ENCODE assay signal across 9 cellular contexts in genomic region chr10:8130973-8131911, GRCh38.
A peak's percentile ranks its signal among the peaks of the same experiment; 100 is the strongest.
DNase-seq lines count a peak whose midpoint lies in the region; ATAC-seq, FAIRE-seq and TF ChIP-seq lines count a peak whose summit lies in the region.
"Had no signal": no experiment of that assay in that cellular context is flagged by ENCODE, and none has a peak within 500 bp of the region (broad histone marks: within the 10 kb centered on the region; RNA-seq: fewer than 3 reads in every experiment).

No MANE protein-coding gene starts in this region.

- H3K36me3 ChIP-seq in mucosa of descending colon (ENCODE audit: low read depth): no peaks in the 10 kb centered on the region
- H3K36me3 ChIP-seq in kidney (ENCODE audit: control insufficient read depth in 1 of 2, insufficient read depth in 2 of 2, low read length in 2 of 2): no peaks in the 10 kb centered on the region

- H3K9me3 Mint-ChIP-seq in activated T-helper 1 cell treated with anti-CD3 and anti-CD28 coated beads, Interleukin-12 subunit alpha, Interleukin-12 subunit beta, Interleukin-2, Interleukin-4 antibody, amounts not matched to agents 30 ng/mL and 10 ng/mL and 1 ng/mL, durations not matched to agents 14 hours and 24 hours and 36 hours: peaks cover 3% of the 10 kb centered on the region
- H3K9me3 Mint-ChIP-seq in immature natural killer cell: peaks cover 0 to 3% (median 0%) of the 10 kb centered on the region in 6 donors

- H3K4me3 Mint-ChIP-seq in activated T-helper 1 cell treated with anti-CD3 and anti-CD28 coated beads, Interleukin-12 subunit alpha, Interleukin-12 subunit beta, Interleukin-2, Interleukin-4 antibody, amounts not matched to agents 30 ng/mL and 10 ng/mL and 1 ng/mL, durations not matched to agents 14 hours and 24 hours and 36 hours: peak overlapping the region; percentile 61
- H3K4me3 Mint-ChIP-seq in immature natural killer cell: no peak overlapping the region

- intact Hi-C loops in activated T-helper 1 cell treated with anti-CD3 and anti-CD28 coated beads, Interleukin-12 subunit alpha, Interleukin-12 subunit beta, Interleukin-2, Interleukin-4 antibody, amounts not matched to agents 30 ng/mL and 10 ng/mL and 1 ng/mL, durations not matched to agents 14 hours and 24 hours and 36 hours (cut with micrococcal nuclease): loop anchor here (1.0 to 10.0 kb wide), 12 partner anchors 26 to 1164 kb away; no protein-coding TSS in a partner anchor
- intact Hi-C loops in mucosa of descending colon (cut with DNase I, micrococcal nuclease): no loop called here
- intact Hi-C loops in kidney (cut with DNase I): no loop called here

- no peak overlapping the region for H3K9ac ChIP-seq in kidney (ENCODE audit: low read length in 2 of 2)
- H3K9ac ChIP-seq: parathyroid adenoma had no signal

- TF ChIP-seq CTCF in mucosa of descending colon (IDR thresholded peaks at IDR 0.05): no peak
- TF ChIP-seq CTCF in kidney (IDR thresholded peaks at IDR 0.05; ENCODE audit: borderline replicate concordance, extremely low read depth, insufficient read depth): no peak

- peaks cover 5% of the 10 kb centered on the region for H3K27me3 Mint-ChIP-seq in activated T-helper 1 cell treated with anti-CD3 and anti-CD28 coated beads, Interleukin-12 subunit alpha, Interleukin-12 subunit beta, Interleukin-2, Interleukin-4 antibody, amounts not matched to agents 30 ng/mL and 10 ng/mL and 1 ng/mL, durations not matched to agents 14 hours and 24 hours and 36 hours (ENCODE audit: insufficient read depth)
- H3K27me3 Mint-ChIP-seq in immature natural killer cell (ENCODE audit: low read depth in 3 of 3): peaks cover 6 to 10% (median 8%) of the 10 kb centered on the region in 3 donors

- H3K4me1 ChIP-seq in mucosa of descending colon (ENCODE audit: low read depth) (no peaks in the 10 kb centered on the region), kidney (ENCODE audit: control insufficient read depth in 1 of 2, insufficient read depth in 1 of 2, low read depth in 1 of 2, low read length in 2 of 2) (no peaks in the 10 kb centered on the region)
- H3K4me1 ChIP-seq: parathyroid adenoma had no signal

- DNase-seq in AG08395 (ENCODE audit: low spot score) (peak; percentile 7), mucosa of descending colon (no peak), kidney (no peak), immature natural killer cell (no peak), NCI-H1436 treated with DMSO at 0.1 percent for 48 hours (lab: John Stamatoyannopoulos, UW) (no peak)
- peak; percentile 50 for DNase-seq in activated T-helper 1 cell treated with anti-CD3 and anti-CD28 coated beads, Interleukin-12 subunit alpha, Interleukin-12 subunit beta, Interleukin-2, Interleukin-4 antibody, amounts not matched to agents 30 ng/mL and 10 ng/mL and 1 ng/mL, durations not matched to agents 14 hours and 24 hours and 36 hours (ENCODE audit: low spot score)

- peak overlapping the region; percentile 90 for H3K27ac Mint-ChIP-seq in activated T-helper 1 cell treated with anti-CD3 and anti-CD28 coated beads, Interleukin-12 subunit alpha, Interleukin-12 subunit beta, Interleukin-2, Interleukin-4 antibody, amounts not matched to agents 30 ng/mL and 10 ng/mL and 1 ng/mL, durations not matched to agents 14 hours and 24 hours and 36 hours
- H3K27ac Mint-ChIP-seq in immature natural killer cell: no peak overlapping the region

- ATAC-seq in GM21367 (IDR thresholded peaks at IDR 0.05; ENCODE audit: unreplicated experiment) (peak; percentile 35), HG03520 (IDR thresholded peaks at IDR 0.05; ENCODE audit: unreplicated experiment) (peak; percentile 73), mucosa of descending colon (no peak)

- FAIRE-seq in kidney (lab: Jason Lieb, UNC): no peak

- H3K9me3 ChIP-seq in mucosa of descending colon (no peaks in the 10 kb centered on the region), kidney (ENCODE audit: control insufficient read depth in 1 of 2, low read length in 2 of 2) (no peaks in the 10 kb centered on the region)

- no peak overlapping the region for H3K4me3 ChIP-seq in mucosa of descending colon
- H3K4me3 ChIP-seq in kidney (ENCODE audit: low read length in 2 of 2): no peak overlapping the region

- H3K36me3 Mint-ChIP-seq in activated T-helper 1 cell treated with anti-CD3 and anti-CD28 coated beads, Interleukin-12 subunit alpha, Interleukin-12 subunit beta, Interleukin-2, Interleukin-4 antibody, amounts not matched to agents 30 ng/mL and 10 ng/mL and 1 ng/mL, durations not matched to agents 14 hours and 24 hours and 36 hours (ENCODE audit: low read depth): peaks cover 3% of the 10 kb centered on the region
- H3K36me3 Mint-ChIP-seq in immature natural killer cell: peaks cover 0 to 11% (median 4%) of the 10 kb centered on the region in 3 donors

- H3K4me1 Mint-ChIP-seq in activated T-helper 1 cell treated with anti-CD3 and anti-CD28 coated beads, Interleukin-12 subunit alpha, Interleukin-12 subunit beta, Interleukin-2, Interleukin-4 antibody, amounts not matched to agents 30 ng/mL and 10 ng/mL and 1 ng/mL, durations not matched to agents 14 hours and 24 hours and 36 hours (ENCODE audit: low read depth): peaks cover 62% of the 10 kb centered on the region
- peaks cover 13 to 19% of the 10 kb centered on the region in 2 donors for H3K4me1 Mint-ChIP-seq in immature natural killer cell

- H3K27ac ChIP-seq in kidney (ENCODE audit: low read depth in 2 of 2, low read length in 2 of 2): no peak overlapping the region
- H3K27ac ChIP-seq: parathyroid adenoma had no signal

Comparison
In these comparisons a context has a peak if more than half of its experiments do, and no peak if none do; other contexts are left out.
1. DNase-seq: peak in AG08395 (single experiment) and activated T-helper 1 cell treated with anti-CD3 and anti-CD28 coated beads, Interleukin-12 subunit alpha, Interleukin-12 subunit beta, Interleukin-2, Interleukin-4 antibody, amounts not matched to agents 30 ng/mL and 10 ng/mL and 1 ng/mL, durations not matched to agents 14 hours and 24 hours and 36 hours (single experiment); none in mucosa of descending colon (0 of 3), kidney (single experiment), immature natural killer cell (0 of 3) and NCI-H1436 treated with DMSO at 0.1 percent for 48 hours (single experiment).